ENCODE assay signal across 21 cellular contexts in genomic region chr10:132166216-132166950, GRCh38. TPM values are rescaled to one million over a fixed set of nuclear protein-coding genes. Genes with fewer than 3 reads are reported as not detected.
A peak's percentile ranks its signal among the peaks of the same experiment; 100 is the strongest.
DNase-seq lines count a peak whose midpoint lies in the region; ATAC-seq lines count a peak whose summit lies in the region.
"Had no signal": no experiment of that assay in that cellular context is flagged by ENCODE, and none has a peak within 500 bp of the region (broad histone marks: within the 10 kb centered on the region; RNA-seq: fewer than 3 reads in every experiment).

No MANE protein-coding gene starts in this region.

- H3K4me3 ChIP-seq in BLaER1: no peak overlapping the region
- no peak overlapping the region for H3K4me3 ChIP-seq in naive thymus-derived CD4-positive, alpha-beta T cell (ENCODE audit: low read length)
- H3K4me3 ChIP-seq: GM23338, MG63 had no signal

- CTCF ChIA-PET in naive thymus-derived CD4-positive, alpha-beta T cell (lab: Charles Lee): no interaction called here

- H4K20me1 ChIP-seq in BLaER1: peaks cover 16% of the 10 kb centered on the region

- H3K9me3 ChIP-seq in BLaER1: no peaks in the 10 kb centered on the region
- H3K9me3 ChIP-seq in naive thymus-derived CD4-positive, alpha-beta T cell (ENCODE audit: control insufficient read depth in 2 of 3, low read length in 3 of 3): no peaks in the 10 kb centered on the region
- H3K9me3 ChIP-seq: Caco-2, MG63 had no signal

- no peak overlapping the region for H3K27ac ChIP-seq in BLaER1
- no peak overlapping the region for H3K27ac ChIP-seq in naive thymus-derived CD4-positive, alpha-beta T cell (ENCODE audit: low read depth, low read length)

- intact Hi-C loops in naive thymus-derived CD4-positive, alpha-beta T cell (cut with micrococcal nuclease): no loop called here

- no peak overlapping the region for H3K4me3 Mint-ChIP-seq in T-helper 2 cell treated with Interferon-gamma antibody and Interleukin-4, amounts not matched to agents 5 μg/mL and 100 μg/mL, for 36 hours
- no peak overlapping the region for H3K4me3 Mint-ChIP-seq in activated T-helper 17 cell treated with anti-CD3 and anti-CD28 coated beads, Interleukin-2, amount 50 U/mL, for 72 hours
- H3K4me3 Mint-ChIP-seq in naive thymus-derived CD4-positive, alpha-beta T cell: peak overlapping the region in 1 of 10 donors; percentile 0
- H3K4me3 Mint-ChIP-seq: CD4-positive, CD25-positive, alpha-beta regulatory T cell; GM23338 had no signal

- peaks cover 1% of the 10 kb centered on the region for H3K36me3 Mint-ChIP-seq in T-helper 2 cell treated with Interferon-gamma antibody and Interleukin-4, amounts not matched to agents 5 μg/mL and 100 μg/mL, for 36 hours (ENCODE audit: low read depth)
- H3K36me3 Mint-ChIP-seq in activated T-helper 17 cell treated with anti-CD3 and anti-CD28 coated beads, Interleukin-2, amount 50 U/mL, for 72 hours (ENCODE audit: low read depth): no peaks in the 10 kb centered on the region
- H3K36me3 Mint-ChIP-seq in naive thymus-derived CD4-positive, alpha-beta T cell: peaks cover 0 to 3% (median 0%) of the 10 kb centered on the region in 5 donors
- H3K36me3 Mint-ChIP-seq: CD4-positive, CD25-positive, alpha-beta regulatory T cell had no signal

- H3K36me3 ChIP-seq in BLaER1: no peaks in the 10 kb centered on the region
- no peaks in the 10 kb centered on the region for H3K36me3 ChIP-seq in naive thymus-derived CD4-positive, alpha-beta T cell (ENCODE audit: control insufficient read depth in 2 of 3, insufficient read depth in 3 of 3, low read length in 3 of 3)
- H3K36me3 ChIP-seq: MG63 had no signal

- H3K4me1 Mint-ChIP-seq in T-helper 2 cell treated with Interferon-gamma antibody and Interleukin-4, amounts not matched to agents 5 μg/mL and 100 μg/mL, for 36 hours (ENCODE audit: low read depth): peaks cover 23% of the 10 kb centered on the region
- H3K4me1 Mint-ChIP-seq in activated T-helper 17 cell treated with anti-CD3 and anti-CD28 coated beads, Interleukin-2, amount 50 U/mL, for 72 hours: peaks cover 15% of the 10 kb centered on the region
- H3K4me1 Mint-ChIP-seq in naive thymus-derived CD4-positive, alpha-beta T cell: peaks cover 15 to 34% (median 31%) of the 10 kb centered on the region in 7 donors

- POLR2A ChIA-PET in naive thymus-derived CD4-positive, alpha-beta T cell (lab: Charles Lee): no interaction called here

- DNase-seq in T-helper 2 cell treated with Interferon-gamma antibody and Interleukin-4, amounts not matched to agents 5 μg/mL and 100 μg/mL, for 36 hours (ENCODE audit: low spot score): no peak
- DNase-seq in T-helper 2 cell (no peak), GM19240 (ENCODE audit: insufficient read length, low spot score) (no peak), NCI-H187 treated with DMSO at 0.1 percent for 48 hours (lab: John Stamatoyannopoulos, UW) (no peak)
- no peak for DNase-seq in naive thymus-derived CD4-positive, alpha-beta T cell
- DNase-seq: 8988T; Caco-2; CD4-positive, CD25-positive, alpha-beta regulatory T cell; GDM1; HCEC 1CT; Kasumi-1; MG63; NCI-H1092; NCI-H1436 treated with DMSO at 0.1 percent for 48 hours; NCI-H2029 treated with DMSO at 0.1 percent for 48 hours; NCI-H2171; NCI-H526 had no signal

- H3K4me1 ChIP-seq in BLaER1: peaks cover 87% of the 10 kb centered on the region
- peaks cover 14 to 22% of the 10 kb centered on the region in 2 donors for H3K4me1 ChIP-seq in naive thymus-derived CD4-positive, alpha-beta T cell (ENCODE audit: control insufficient read depth in 2 of 2, insufficient read depth in 2 of 2, low read length in 2 of 2)
- H3K4me1 ChIP-seq: Caco-2 had no signal

- peak overlapping the region; percentile 85 for H3K4me2 ChIP-seq in BLaER1
- H3K4me2 ChIP-seq: GM23338 had no signal

- ATAC-seq in activated T-helper 17 cell treated with anti-CD3 and anti-CD28 coated beads, Interleukin-2, amount 50 U/mL, for 72 hours (replicated peaks): no peak
- ATAC-seq in naive thymus-derived CD4-positive, alpha-beta T cell: no peak
- ATAC-seq in HG02970 (IDR thresholded peaks at IDR 0.05; ENCODE audit: low FRiP score, unreplicated experiment): no peak
- ATAC-seq: GM23338 had no signal

- H3K27me3 ChIP-seq in BLaER1: no peaks in the 10 kb centered on the region
- no peaks in the 10 kb centered on the region for H3K27me3 ChIP-seq in naive thymus-derived CD4-positive, alpha-beta T cell (ENCODE audit: control insufficient read depth in 2 of 2, insufficient read depth in 2 of 2, low read length in 2 of 2)
- H3K27me3 ChIP-seq: MG63 had no signal

- peak overlapping the region; percentile 40; the same call in 1 of the 2 replicates for H3K9ac ChIP-seq in BLaER1

- H3K27me3 Mint-ChIP-seq in T-helper 2 cell treated with Interferon-gamma antibody and Interleukin-4, amounts not matched to agents 5 μg/mL and 100 μg/mL, for 36 hours (ENCODE audit: low read depth): no peaks in the 10 kb centered on the region
- no peaks in the 10 kb centered on the region for H3K27me3 Mint-ChIP-seq in activated T-helper 17 cell treated with anti-CD3 and anti-CD28 coated beads, Interleukin-2, amount 50 U/mL, for 72 hours
- no peaks in the 10 kb centered on the region for H3K27me3 Mint-ChIP-seq in naive thymus-derived CD4-positive, alpha-beta T cell
- H3K27me3 Mint-ChIP-seq: CD4-positive, CD25-positive, alpha-beta regulatory T cell had no signal

- H3K9me3 Mint-ChIP-seq in T-helper 2 cell treated with Interferon-gamma antibody and Interleukin-4, amounts not matched to agents 5 μg/mL and 100 μg/mL, for 36 hours: no peaks in the 10 kb centered on the region
- no peaks in the 10 kb centered on the region for H3K9me3 Mint-ChIP-seq in activated T-helper 17 cell treated with anti-CD3 and anti-CD28 coated beads, Interleukin-2, amount 50 U/mL, for 72 hours
- H3K9me3 Mint-ChIP-seq in naive thymus-derived CD4-positive, alpha-beta T cell: peaks cover 0 to 4% (median 0%) of the 10 kb centered on the region in 11 donors

- H3K27ac Mint-ChIP-seq in T-helper 2 cell treated with Interferon-gamma antibody and Interleukin-4, amounts not matched to agents 5 μg/mL and 100 μg/mL, for 36 hours: peak overlapping the region; percentile 12
- H3K27ac Mint-ChIP-seq in activated T-helper 17 cell treated with anti-CD3 and anti-CD28 coated beads, Interleukin-2, amount 50 U/mL, for 72 hours: peak overlapping the region; percentile 26
- peak overlapping the region in 5 of 9 donors; percentile 12 to 61 (median 39) for H3K27ac Mint-ChIP-seq in naive thymus-derived CD4-positive, alpha-beta T cell
- H3K27ac Mint-ChIP-seq: GM23338 had no signal

RNA-seq across cellular contexts. Expression of gene DPYSL4, which starts 20.4 kb away (rescaled TPM):
- total RNA-seq in activated T-helper 17 cell treated with anti-CD3 and anti-CD28 coated beads, Interleukin-2, amount 50 U/mL, for 72 hours: 10 to 100 TPM; 14.3 to 23.5 TPM
- 10 to 100 TPM in 2 of 5 experiments, 1 to 10 TPM in 2, under 1 TPM in 1; 0.66 to 60.0 (median 9.4) TPM for total RNA-seq in naive thymus-derived CD4-positive, alpha-beta T cell
- 10 to 100 TPM in 1 of 2 donors, under 1 TPM in 1; 0.35 to 18.2 TPM for polyA plus RNA-seq in naive thymus-derived CD4-positive, alpha-beta T cell
- total RNA-seq: Caco-2 had no signal
